In genomic region chr11:1560011-1560579, GRCh38 we compare ENCODE assay signal across 16 cellular contexts. TPM values are rescaled to one million over a fixed set of nuclear protein-coding genes. Genes with fewer than 3 reads are reported as not detected.
DNase-seq lines count a peak whose midpoint lies in the region; ATAC-seq, FAIRE-seq and TF ChIP-seq lines count a peak whose summit lies in the region.
"Had no signal": no experiment of that assay in that cellular context is flagged by ENCODE, and none has a peak within 500 bp of the region (broad histone marks: within the 10 kb centered on the region; RNA-seq: fewer than 3 reads in every experiment).

No MANE protein-coding gene starts in this region.

- no peak overlapping the region for H3K27ac Mint-ChIP-seq in T-helper 17 cell
- H3K27ac Mint-ChIP-seq: naive thymus-derived CD4-positive, alpha-beta T cell had no signal

- no peaks in the 10 kb centered on the region for H3K36me3 ChIP-seq in right lobe of liver
- peaks cover 3 to 53% (median 26%) of the 10 kb centered on the region in 4 donors for H3K36me3 ChIP-seq in stomach

- peaks cover 2% of the 10 kb centered on the region for H3K4me1 Mint-ChIP-seq in T-helper 17 cell
- no peaks in the 10 kb centered on the region for H3K4me1 Mint-ChIP-seq in activated T-cell treated with anti-CD3 and anti-CD28 coated beads, Interleukin-2, amount 50 U/mL, for 4 hours (ENCODE audit: low read depth)

- H3K27ac ChIP-seq in cingulate gyrus (ENCODE audit: low read depth, low read length) (peak overlapping the region; percentile 94), right lobe of liver (peak overlapping the region; percentile 27 to 51 (median 43)), stomach (peak overlapping the region; percentile 87 to 94 (median 89))

- H3K9me3 ChIP-seq in right lobe of liver, result no peaks in the 10 kb centered on the region
- H3K9me3 ChIP-seq in stomach, result no peaks in the 10 kb centered on the region
- H3K9me3 ChIP-seq in T-helper 17 cell (ENCODE audit: control insufficient read depth, low read length, poor library complexity, severe bottlenecking), result no peaks in the 10 kb centered on the region

- no peak for TF ChIP-seq POLR2A in GM12892 (IDR thresholded peaks at IDR 0.05; ENCODE audit: low read depth, low read length)
- no peak for TF ChIP-seq POLR2A in right lobe of liver (IDR thresholded peaks at IDR 0.05)
- TF ChIP-seq POLR2A in stomach (IDR thresholded peaks at IDR 0.05), result no peak

- FAIRE-seq in GM12892 (lab: Jason Lieb, UNC), result no peak

- WGBS in right lobe of liver (ENCODE audit: insufficient coverage, low coverage, low lambda C conversion rate, missing lambda C conversion rate), result 40% methylated on average over 1 of the region's 13 CpGs
- WGBS in stomach, 5 donors, result 81 to 87% (median 81%) methylated on average over 11 to 13 of the region's 13 CpGs

- H3K36me3 Mint-ChIP-seq in T-helper 17 cell (ENCODE audit: low read depth), result peaks cover 2% of the 10 kb centered on the region
- peaks cover 6% of the 10 kb centered on the region for H3K36me3 Mint-ChIP-seq in activated T-cell treated with anti-CD3 and anti-CD28 coated beads, Interleukin-2, amount 50 U/mL, for 4 hours (ENCODE audit: insufficient read depth)

- intact Hi-C loops in right lobe of liver (cut with DNase I), result no loop called here
- intact Hi-C loops in stomach (cut with DNase I; ENCODE audit: low total_unique reads), result no loop called here

- H3K4me1 ChIP-seq in right lobe of liver, result peaks cover 0 to 18% (median 7%) of the 10 kb centered on the region in 4 donors
- peaks cover 27 to 63% (median 44%) of the 10 kb centered on the region in 4 donors for H3K4me1 ChIP-seq in stomach

- H3K27me3 ChIP-seq in right lobe of liver (no peaks in the 10 kb centered on the region), stomach (peaks cover 0 to 16% (median 0%) of the 10 kb centered on the region in 3 donors)

- ATAC-seq in right lobe of liver, result no peak
- no peak for ATAC-seq in T-helper 17 cell
- no peak for ATAC-seq in activated T-cell treated with anti-CD3 and anti-CD28 coated beads, Interleukin-2, amount 50 U/mL, for 4 hours

- no peak overlapping the region for H3K4me3 ChIP-seq in right lobe of liver
- H3K4me3 ChIP-seq in stomach, result no peak overlapping the region
- H3K4me3 ChIP-seq: skin epidermis had no signal

- no peak overlapping the region for H3K4me3 Mint-ChIP-seq in T-helper 17 cell
- no peak overlapping the region for H3K4me3 Mint-ChIP-seq in activated T-cell treated with anti-CD3 and anti-CD28 coated beads, Interleukin-2, amount 50 U/mL, for 4 hours
- H3K4me3 Mint-ChIP-seq: naive thymus-derived CD4-positive, alpha-beta T cell had no signal

- no peaks in the 10 kb centered on the region for H3K27me3 Mint-ChIP-seq in T-helper 17 cell
- H3K27me3 Mint-ChIP-seq in activated T-cell treated with anti-CD3 and anti-CD28 coated beads, Interleukin-2, amount 50 U/mL, for 4 hours (ENCODE audit: low read depth), result no peaks in the 10 kb centered on the region
- H3K27me3 Mint-ChIP-seq: naive thymus-derived CD4-positive, alpha-beta T cell had no signal

- TF ChIP-seq CTCF in right lobe of liver (IDR thresholded peaks at IDR 0.05) (no peak), stomach (IDR thresholded peaks at IDR 0.05) (no peak)

- H3K9me3 Mint-ChIP-seq in activated T-cell treated with anti-CD3 and anti-CD28 coated beads, Interleukin-2, amount 50 U/mL, for 4 hours, result no peaks in the 10 kb centered on the region
- H3K9me3 Mint-ChIP-seq: naive thymus-derived CD4-positive, alpha-beta T cell had no signal

- DNase-seq in GM12892 (ENCODE audit: insufficient read length) (peak; percentile 30), right lobe of liver (no peak), stomach (no peak), T-helper 17 cell (no peak), NCI-H82 (lab: John Stamatoyannopoulos, UW) (no peak)
- DNase-seq in activated T-cell treated with anti-CD3 and anti-CD28 coated beads, Interleukin-2, amount 50 U/mL, for 4 hours, result no peak
- no peak for DNase-seq in stimulated activated CD8-positive, alpha-beta memory T cell treated with anti-CD3 and anti-CD28 coated beads, Interleukin-4, amount 100 ng/mL, for 48 hours
- DNase-seq: activated CD4-positive, alpha-beta T cell treated with anti-CD3 and anti-CD28 coated beads for 1 hour; naive thymus-derived CD4-positive, alpha-beta T cell; NCI-H1048; NCI-H2171 had no signal

- TF ChIP-seq EP300 in stomach (IDR thresholded peaks at IDR 0.05), result no peak

RNA-seq across cellular contexts. Expression of gene DUSP8, which starts 12.0 kb away (rescaled TPM):
- polyA plus RNA-seq in GM12892 (2012; ENCODE audit: missing spikeins), result 0.17 TPM
- 10 to 100 TPM in 2 of 6 experiments, 1 to 10 TPM in 2, under 1 TPM in 2; 0.22 to 13.7 (median 4.4) TPM for total RNA-seq in right lobe of liver
- total RNA-seq in stomach, result 10 to 100 TPM in 1 of 5 donors, 1 to 10 TPM in 3, under 1 TPM in 1; 0.58 to 31.6 (median 1.5) TPM
- polyA plus RNA-seq in stomach, result 1 to 10 TPM; 2.4 to 2.9 (median 2.8) TPM
- total RNA-seq in T-helper 17 cell, result 10 to 100 TPM; 79.5 to 90.1 TPM
- 1 to 10 TPM; 5.4 to 6.0 (median 5.7) TPM for total RNA-seq in activated T-cell treated with anti-CD3 and anti-CD28 coated beads, Interleukin-2, amount 50 U/mL, for 4 hours

RNA-seq across cellular contexts. Expression of gene KRTAP5-1, which starts 25.0 kb away (rescaled TPM):
- polyA plus RNA-seq in GM12892 (2012; ENCODE audit: missing spikeins), result not detected
- total RNA-seq in right lobe of liver (not detected), stomach (not detected), T-helper 17 cell (not detected)
- polyA plus RNA-seq in stomach, result under 1 TPM in 1 of 3 donors, not detected in 2; 0.50 TPM
- total RNA-seq in activated T-cell treated with anti-CD3 and anti-CD28 coated beads, Interleukin-2, amount 50 U/mL, for 4 hours, result not detected
- total RNA-seq: dermis microvascular lymphatic vessel endothelial cell; naive thymus-derived CD4-positive, alpha-beta T cell had no signal
- polyA plus RNA-seq: adipose tissue; naive thymus-derived CD4-positive, alpha-beta T cell; thymus had no signal

RNA-seq across cellular contexts. Expression of gene KRTAP5-2, which starts 38.0 kb away (rescaled TPM):
- not detected for polyA plus RNA-seq in GM12892 (2012; ENCODE audit: missing spikeins)
- total RNA-seq in right lobe of liver, result not detected
- total RNA-seq in stomach, result not detected
- polyA plus RNA-seq in stomach, result not detected
- not detected for total RNA-seq in T-helper 17 cell
- not detected for total RNA-seq in activated T-cell treated with anti-CD3 and anti-CD28 coated beads, Interleukin-2, amount 50 U/mL, for 4 hours
- total RNA-seq: dermis microvascular lymphatic vessel endothelial cell; naive thymus-derived CD4-positive, alpha-beta T cell had no signal
- polyA plus RNA-seq: naive thymus-derived CD4-positive, alpha-beta T cell had no signal

RNA-seq across cellular contexts. Expression of gene KRTAP5-3, which starts 48.2 kb away (rescaled TPM):
- not detected for polyA plus RNA-seq in GM12892 (2012; ENCODE audit: missing spikeins)
- total RNA-seq in right lobe of liver, result not detected
- not detected for total RNA-seq in stomach
- polyA plus RNA-seq in stomach, result not detected
- not detected for total RNA-seq in T-helper 17 cell
- not detected for total RNA-seq in activated T-cell treated with anti-CD3 and anti-CD28 coated beads, Interleukin-2, amount 50 U/mL, for 4 hours
- total RNA-seq: dermis microvascular lymphatic vessel endothelial cell; naive thymus-derived CD4-positive, alpha-beta T cell had no signal
- polyA plus RNA-seq: adipose tissue; naive thymus-derived CD4-positive, alpha-beta T cell had no signal

Comparison
In these comparisons a context has a peak if more than half of its experiments do, and no peak if none do; other contexts are left out.
1. H3K27ac ChIP-seq: peak in every context shown above with its lines; median percentile 94 in cingulate gyrus; 89 in stomach; 43 in right lobe of liver.